ENCODE assay signal across 1 cellular context in genomic region chrX:2828404-2829065, GRCh38.
TF ChIP-seq lines count a peak whose summit lies in the region.

Gene GYG2, plus strand, starts transcription at chrX:2828930. Its CDS starts 1,259 bp downstream, at chrX:2830189.

TF ChIP-seq in HepG2, 621 proteins besides CTCF, POLR2A, EP300 and RAD21 (continued from another document and continues in another):
- TF ChIP-seq ETS1 (CRISPR knock-in tag; IDR thresholded peaks at IDR 0.05) = no peak
- TF ChIP-seq RXRA (CRISPR knock-in tag; IDR thresholded peaks at IDR 0.05) = 0 out of 2 replicates have a peak, but pooled peaks have one; percentile 33
- TF ChIP-seq, protein P1, sequence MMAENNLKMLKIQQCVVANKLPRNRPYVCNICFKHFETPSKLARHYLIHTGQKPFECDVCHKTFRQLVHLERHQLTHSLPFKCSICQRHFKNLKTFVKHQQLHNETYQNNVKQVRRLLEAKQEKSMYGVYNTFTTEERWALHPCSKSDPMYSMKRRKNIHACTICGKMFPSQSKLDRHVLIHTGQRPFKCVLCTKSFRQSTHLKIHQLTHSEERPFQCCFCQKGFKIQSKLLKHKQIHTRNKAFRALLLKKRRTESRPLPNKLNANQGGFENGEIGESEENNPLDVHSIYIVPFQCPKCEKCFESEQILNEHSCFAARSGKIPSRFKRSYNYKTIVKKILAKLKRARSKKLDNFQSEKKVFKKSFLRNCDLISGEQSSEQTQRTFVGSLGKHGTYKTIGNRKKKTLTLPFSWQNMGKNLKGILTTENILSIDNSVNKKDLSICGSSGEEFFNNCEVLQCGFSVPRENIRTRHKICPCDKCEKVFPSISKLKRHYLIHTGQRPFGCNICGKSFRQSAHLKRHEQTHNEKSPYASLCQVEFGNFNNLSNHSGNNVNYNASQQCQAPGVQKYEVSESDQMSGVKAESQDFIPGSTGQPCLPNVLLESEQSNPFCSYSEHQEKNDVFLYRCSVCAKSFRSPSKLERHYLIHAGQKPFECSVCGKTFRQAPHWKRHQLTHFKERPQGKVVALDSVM (CRISPR knock-in tag; IDR thresholded peaks at IDR 0.05) = peak; percentile 92
- no peak for TF ChIP-seq ZNF816 (CRISPR knock-in tag; IDR thresholded peaks at IDR 0.05; ENCODE audit: borderline replicate concordance)
- TF ChIP-seq GABPB1 (CRISPR knock-in tag; IDR thresholded peaks at IDR 0.05) = 0 out of 2 replicates have a peak, but pooled peaks have one; percentile 10
- TF ChIP-seq, protein P2, sequence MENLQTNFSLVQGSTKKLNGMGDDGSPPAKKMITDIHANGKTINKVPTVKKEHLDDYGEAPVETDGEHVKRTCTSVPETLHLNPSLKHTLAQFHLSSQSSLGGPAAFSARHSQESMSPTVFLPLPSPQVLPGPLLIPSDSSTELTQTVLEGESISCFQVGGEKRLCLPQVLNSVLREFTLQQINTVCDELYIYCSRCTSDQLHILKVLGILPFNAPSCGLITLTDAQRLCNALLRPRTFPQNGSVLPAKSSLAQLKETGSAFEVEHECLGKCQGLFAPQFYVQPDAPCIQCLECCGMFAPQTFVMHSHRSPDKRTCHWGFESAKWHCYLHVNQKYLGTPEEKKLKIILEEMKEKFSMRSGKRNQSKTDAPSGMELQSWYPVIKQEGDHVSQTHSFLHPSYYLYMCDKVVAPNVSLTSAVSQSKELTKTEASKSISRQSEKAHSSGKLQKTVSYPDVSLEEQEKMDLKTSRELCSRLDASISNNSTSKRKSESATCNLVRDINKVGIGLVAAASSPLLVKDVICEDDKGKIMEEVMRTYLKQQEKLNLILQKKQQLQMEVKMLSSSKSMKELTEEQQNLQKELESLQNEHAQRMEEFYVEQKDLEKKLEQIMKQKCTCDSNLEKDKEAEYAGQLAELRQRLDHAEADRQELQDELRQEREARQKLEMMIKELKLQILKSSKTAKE (CRISPR knock-in tag; IDR thresholded peaks at IDR 0.05; ENCODE audit: borderline replicate concordance) = 0 out of 2 replicates have a peak, but pooled peaks have one; percentile 23
- no peak for TF ChIP-seq PAWR (CRISPR knock-in tag; IDR thresholded peaks at IDR 0.05; ENCODE audit: borderline replicate concordance)
- no peak for TF ChIP-seq DZIP1 (CRISPR knock-in tag; IDR thresholded peaks at IDR 0.05)
- TF ChIP-seq, protein P3, sequence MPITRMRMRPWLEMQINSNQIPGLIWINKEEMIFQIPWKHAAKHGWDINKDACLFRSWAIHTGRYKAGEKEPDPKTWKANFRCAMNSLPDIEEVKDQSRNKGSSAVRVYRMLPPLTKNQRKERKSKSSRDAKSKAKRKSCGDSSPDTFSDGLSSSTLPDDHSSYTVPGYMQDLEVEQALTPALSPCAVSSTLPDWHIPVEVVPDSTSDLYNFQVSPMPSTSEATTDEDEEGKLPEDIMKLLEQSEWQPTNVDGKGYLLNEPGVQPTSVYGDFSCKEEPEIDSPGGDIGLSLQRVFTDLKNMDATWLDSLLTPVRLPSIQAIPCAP (CRISPR knock-in tag; IDR thresholded peaks at IDR 0.05; ENCODE audit: low read depth) = no peak
- TF ChIP-seq RARA (CRISPR knock-in tag; IDR thresholded peaks at IDR 0.05) = peak; percentile 35; the same call in 1 of the 2 replicates
- TF ChIP-seq, protein P4, sequence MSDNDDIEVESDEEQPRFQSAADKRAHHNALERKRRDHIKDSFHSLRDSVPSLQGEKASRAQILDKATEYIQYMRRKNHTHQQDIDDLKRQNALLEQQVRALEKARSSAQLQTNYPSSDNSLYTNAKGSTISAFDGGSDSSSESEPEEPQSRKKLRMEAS (IDR thresholded peaks at IDR 0.05) = 0 out of 2 replicates have a peak, but pooled peaks have one; percentile 40
- 0 out of 2 replicates have a peak, but pooled peaks have one; percentile 49 for TF ChIP-seq PITX1 (CRISPR knock-in tag; IDR thresholded peaks at IDR 0.05)
- no peak for TF ChIP-seq HHEX (CRISPR knock-in tag; IDR thresholded peaks at IDR 0.05)
- peak; percentile 68 for TF ChIP-seq ARID5B (CRISPR knock-in tag; IDR thresholded peaks at IDR 0.05)
- no peak for TF ChIP-seq SOX13 (IDR thresholded peaks at IDR 0.05)
- TF ChIP-seq SOX13 (CRISPR knock-in tag; conservative IDR thresholded peaks at IDR 0.05 in 1 of 2, IDR thresholded peaks at IDR 0.05 in 1 of 2) = peak in 1 of 2 experiments; percentile 28; a peak in 1 of 4 replicates
- 0 out of 2 replicates have a peak, but pooled peaks have one; percentile 28 for TF ChIP-seq KLF6 (CRISPR knock-in tag; IDR thresholded peaks at IDR 0.05)
- TF ChIP-seq RCOR2 (CRISPR knock-in tag; IDR thresholded peaks at IDR 0.05) = 0 out of 2 replicates have a peak, but pooled peaks have one; percentile 23
- TF ChIP-seq KIAA2018 (CRISPR knock-in tag; IDR thresholded peaks at IDR 0.05; ENCODE audit: borderline replicate concordance) = no peak
- no peak for TF ChIP-seq ZNF775 (CRISPR knock-in tag; IDR thresholded peaks at IDR 0.05; ENCODE audit: borderline replicate concordance)
- TF ChIP-seq PHF21A (CRISPR knock-in tag; IDR thresholded peaks at IDR 0.05) = 0 out of 2 replicates have a peak, but pooled peaks have one; percentile 13
- TF ChIP-seq NONO (IDR thresholded peaks at IDR 0.05) = no peak
- peak; percentile 41; the same call in 1 of the 2 replicates for TF ChIP-seq NONO (CRISPR knock-in tag; conservative IDR thresholded peaks at IDR 0.05)
- no peak for TF ChIP-seq ZNF234 (CRISPR knock-in tag; conservative IDR thresholded peaks at IDR 0.05)
- no peak for TF ChIP-seq ZNF567 (CRISPR knock-in tag; IDR thresholded peaks at IDR 0.05; ENCODE audit: borderline replicate concordance)
- TF ChIP-seq GPBP1L1 (CRISPR knock-in tag; IDR thresholded peaks at IDR 0.05) = no peak
- peak; percentile 33; the same call in 1 of the 2 replicates for TF ChIP-seq NCOR1 (IDR thresholded peaks at IDR 0.05; ENCODE audit: borderline replicate concordance, low read length)
- TF ChIP-seq ZBTB44 (CRISPR knock-in tag; IDR thresholded peaks at IDR 0.05) = no peak
